Comparison of ENCODE assay signal across 9 cellular contexts in the genomic region with DNA sequence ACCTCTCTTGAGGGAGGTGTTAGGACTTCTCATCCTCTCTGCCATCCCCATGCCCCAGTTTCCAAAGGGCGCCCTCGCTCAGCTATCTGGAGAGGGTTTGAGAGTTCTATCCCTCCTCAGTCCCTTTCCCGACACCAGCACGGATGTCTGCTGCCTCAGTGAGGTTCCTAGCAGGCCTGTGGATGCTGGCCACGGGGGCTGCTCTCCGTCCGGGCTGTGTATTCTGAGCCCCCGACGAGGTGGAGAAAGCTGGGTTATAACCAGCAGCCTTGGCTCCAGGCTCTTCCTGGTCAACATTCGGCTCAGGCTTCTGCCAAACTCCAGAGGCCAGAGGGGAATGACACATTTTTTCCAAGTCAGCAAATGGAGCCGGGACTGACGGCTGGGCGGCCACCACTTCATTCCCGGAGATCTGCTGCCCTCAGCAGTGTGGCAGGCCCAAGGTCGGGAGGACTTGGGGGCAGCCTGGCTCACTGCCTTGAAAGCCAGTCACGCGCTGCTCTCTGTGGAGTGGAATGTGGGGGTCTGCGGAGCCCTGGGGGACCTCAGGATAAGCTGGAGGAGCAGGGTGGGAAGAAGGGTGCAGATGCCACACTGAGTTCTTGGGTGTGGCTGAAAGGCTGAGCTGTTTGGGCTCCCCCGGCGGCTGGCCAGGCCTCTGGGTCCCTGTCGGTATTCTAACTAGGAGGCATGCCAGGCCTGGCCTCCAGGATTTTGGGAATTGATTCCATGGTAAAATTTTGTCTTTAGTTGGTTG. TPM values are rescaled to one million over a fixed set of nuclear protein-coding genes. Genes with fewer than 3 reads are reported as not detected.
DNase-seq lines count a peak whose midpoint lies in the region; ATAC-seq lines count a peak whose summit lies in the region.
"Had no signal": no experiment of that assay in that cellular context is flagged by ENCODE, and none has a peak within 500 bp of the region (broad histone marks: within the 10 kb centered on the region; RNA-seq: fewer than 3 reads in every experiment).

No MANE protein-coding gene starts in this region.

- H3K4me3 ChIP-seq in GM23248: peak overlapping the region; percentile 69
- no peak overlapping the region for H3K4me3 ChIP-seq in right cardiac atrium (ENCODE audit: low read length)
- H3K4me3 ChIP-seq in skeletal muscle satellite cell (ENCODE audit: low read length): no peak overlapping the region

- H3K79me2 ChIP-seq in GM23248 (ENCODE audit: insufficient read depth): peaks cover 19% of the 10 kb centered on the region

- H3K4me2 ChIP-seq in GM23248 (ENCODE audit: unreplicated experiment) (peak overlapping the region; percentile 97), skeletal muscle satellite cell (ENCODE audit: low read length) (peak overlapping the region; percentile 32)

- peaks cover 29% of the 10 kb centered on the region for H3K4me1 Mint-ChIP-seq in activated naive CD8-positive, alpha-beta T cell (ENCODE audit: low read depth)

- H3K36me3 Mint-ChIP-seq in activated naive CD8-positive, alpha-beta T cell: peaks cover 6% of the 10 kb centered on the region

- intact Hi-C loops in right cardiac atrium (cut with DNase I): loop anchor here (2.0 to 10.0 kb wide), 5 partner anchors 39 to 646 kb away; a partner anchor contains a TSS

- no peaks in the 10 kb centered on the region for H4K20me1 ChIP-seq in GM23248 (ENCODE audit: insufficient read depth)

- H3K9ac ChIP-seq in GM23248 (peak overlapping the region; percentile 91), skeletal muscle satellite cell (ENCODE audit: low read depth, low read length) (peak overlapping the region; percentile 79)

- peak overlapping the region; percentile 66 for H2AFZ ChIP-seq in GM23248

- H3K27me3 Mint-ChIP-seq in activated naive CD8-positive, alpha-beta T cell: no peaks in the 10 kb centered on the region

- peak; percentile 49 to 61 for ATAC-seq in right cardiac atrium
- ATAC-seq in HG03280 (IDR thresholded peaks at IDR 0.05; ENCODE audit: unreplicated experiment): no peak
- no peak for ATAC-seq in HG03432 (IDR thresholded peaks at IDR 0.05; ENCODE audit: unreplicated experiment)
- no peak for ATAC-seq in HG03095 (IDR thresholded peaks at IDR 0.05; ENCODE audit: unreplicated experiment)

- H3K27ac Mint-ChIP-seq in activated naive CD8-positive, alpha-beta T cell: peak overlapping the region; percentile 97

- H3F3A ChIP-seq in GM23248 (ENCODE audit: insufficient read depth): peaks cover 24% of the 10 kb centered on the region

- no peak overlapping the region for H3K4me3 Mint-ChIP-seq in activated naive CD8-positive, alpha-beta T cell

- H3K36me3 ChIP-seq in GM23248 (ENCODE audit: low read depth) (no peaks in the 10 kb centered on the region), skeletal muscle satellite cell (ENCODE audit: insufficient read depth, low read length) (peaks cover 31% of the 10 kb centered on the region)

- H3K9me3 ChIP-seq in GM23248 (ENCODE audit: low read depth) (no peaks in the 10 kb centered on the region), right cardiac atrium (ENCODE audit: control insufficient read depth, low read length) (no peaks in the 10 kb centered on the region), skeletal muscle satellite cell (replicated peaks; ENCODE audit: low read length) (no peaks in the 10 kb centered on the region)

- H3K27me3 ChIP-seq in GM23248 (replicated peaks; ENCODE audit: insufficient read depth) (no peaks in the 10 kb centered on the region), right cardiac atrium (ENCODE audit: control insufficient read depth, insufficient read depth) (no peaks in the 10 kb centered on the region), skeletal muscle satellite cell (ENCODE audit: control insufficient read depth, insufficient read depth, low read length) (no peaks in the 10 kb centered on the region)

- H3K9me3 Mint-ChIP-seq in activated naive CD8-positive, alpha-beta T cell (ENCODE audit: low read depth): no peaks in the 10 kb centered on the region

- in situ Hi-C loops in GM23248 (cut with MboI): loop anchor here (10.0 kb wide), 1 partner anchor 646 kb away; no protein-coding TSS in a partner anchor

- peaks cover 51% of the 10 kb centered on the region for H3K4me1 ChIP-seq in GM23248 (ENCODE audit: insufficient read depth)
- H3K4me1 ChIP-seq in right cardiac atrium (ENCODE audit: control insufficient read depth, insufficient read depth, low read length): peaks cover 20% of the 10 kb centered on the region
- H3K4me1 ChIP-seq in skeletal muscle satellite cell (ENCODE audit: control insufficient read depth, insufficient read depth, low read length): peaks cover 53% of the 10 kb centered on the region

- peak; percentile 89 for DNase-seq in GM23248
- peak; percentile 84 to 91 (median 89) for DNase-seq in right cardiac atrium
- no peak for DNase-seq in NCI-H345 treated with DMSO at 0.1 percent for 48 hours (lab: John Stamatoyannopoulos, UW; ENCODE audit: unreplicated experiment)
- DNase-seq: activated gamma-delta T cell had no signal

- 11 to 13% methylated on average over 21 of the region's 21 CpGs for WGBS in GM23248 (ENCODE audit: low coverage in 1 of 2, low lambda C conversion rate in 2 of 2, missing lambda C conversion rate in 2 of 2), 2 experiments
- WGBS in right cardiac atrium: 15% methylated on average over 21 of the region's 21 CpGs

- H3K9me2 ChIP-seq in GM23248 (ENCODE audit: insufficient read depth): no peaks in the 10 kb centered on the region

- H3K27ac ChIP-seq in GM23248 (peak overlapping the region; percentile 100), right cardiac atrium (ENCODE audit: low read length) (peak overlapping the region; percentile 97)

RNA-seq across cellular contexts. Expression of a gene that starts 27.4 kb away (rescaled TPM):
- total RNA-seq in GM23248 (2014; rRNA removed; shearing (Covaris generic)): 96.9 and 113 TPM in 2 replicates
- polyA plus RNA-seq in GM23248 (2016; fragmentation: Nextera tagmentation; extraction: Ambion mirVana): 59.9 and 60.8 TPM in 2 replicates
- 100 to 1,000 TPM; 115 to 170 (median 144) TPM for total RNA-seq in right cardiac atrium
- 147 TPM for polyA plus RNA-seq in right cardiac atrium
- total RNA-seq in skeletal muscle satellite cell (2012; rRNA removed): 55.5 and 60.7 TPM in 2 replicates

RNA-seq across cellular contexts. Expression of a gene that starts 28.1 kb away (rescaled TPM):
- 51.5 and 55.4 TPM in 2 replicates for total RNA-seq in GM23248 (2014; rRNA removed; shearing (Covaris generic))
- polyA plus RNA-seq in GM23248 (2016; fragmentation: Nextera tagmentation; extraction: Ambion mirVana) (61.4 and 66.0 TPM in 2 replicates), right cardiac atrium (63.3 TPM)
- total RNA-seq in right cardiac atrium: 10 to 100 TPM; 47.0 to 69.9 (median 56.8) TPM
- 48.7 and 58.3 TPM in 2 replicates for total RNA-seq in skeletal muscle satellite cell (2012; rRNA removed)

RNA-seq across cellular contexts. Expression of a gene that starts 39.4 kb away (rescaled TPM):
- total RNA-seq in GM23248 (2014; rRNA removed; shearing (Covaris generic)): 69.4 and 81.7 TPM in 2 replicates
- polyA plus RNA-seq in GM23248 (2016; fragmentation: Nextera tagmentation; extraction: Ambion mirVana) (4.0 and 4.3 TPM in 2 replicates), right cardiac atrium (10.4 TPM)
- 1 to 10 TPM; 6.7 to 9.4 (median 8.7) TPM for total RNA-seq in right cardiac atrium
- 32.4 and 39.3 TPM in 2 replicates for total RNA-seq in skeletal muscle satellite cell (2012; rRNA removed)

RNA-seq across cellular contexts. Expression of a gene that starts 57.7 kb away (rescaled TPM):
- 11.5 and 11.6 TPM in 2 replicates for total RNA-seq in GM23248 (2014; rRNA removed; shearing (Covaris generic))
- polyA plus RNA-seq in GM23248 (2016; fragmentation: Nextera tagmentation; extraction: Ambion mirVana) (12.8 and 13.7 TPM in 2 replicates), right cardiac atrium (3.3 TPM)
- total RNA-seq in right cardiac atrium: 1 to 10 TPM; 6.3 to 7.3 (median 6.8) TPM
- total RNA-seq in skeletal muscle satellite cell (2012; rRNA removed): 8.6 and 10.5 TPM in 2 replicates

Comparison
In these comparisons a context has a peak if more than half of its experiments do, and no peak if none do; other contexts are left out.
1. ATAC-seq: peak in right cardiac atrium (2 of 2); none in HG03280 (single experiment), HG03432 (single experiment) and HG03095 (single experiment).